16 cellular contexts compared by ENCODE assay signal in genomic region chr12:94793191-94793595, GRCh38.
DNase-seq lines count a peak whose midpoint lies in the region; ATAC-seq, FAIRE-seq and TF ChIP-seq lines count a peak whose summit lies in the region.
"Had no signal": no experiment of that assay in that cellular context is flagged by ENCODE, and none has a peak within 500 bp of the region (broad histone marks: within the 10 kb centered on the region; RNA-seq: fewer than 3 reads in every experiment).

No MANE protein-coding gene starts in this region.

- H3K9me3 ChIP-seq in NT2/D1 (ENCODE audit: insufficient read depth, low read length) (no peaks in the 10 kb centered on the region), ovary (no peaks in the 10 kb centered on the region)

- DNase-seq in GM23338 (ENCODE audit: low spot score), result peak; percentile 40
- peak; percentile 32 for DNase-seq in NT2/D1 (ENCODE audit: low read depth, low spot score)
- DNase-seq in foreskin keratinocyte, result peak; percentile 32 to 60
- peak in 3 of 5 donors; percentile 16 to 43 (median 29) for DNase-seq in ovary
- DNase-seq in osteocyte (ENCODE audit: extremely low spot score, unreplicated experiment), result no peak
- no peak for DNase-seq in NCI-H774 (lab: John Stamatoyannopoulos, UW)
- no peak for DNase-seq in D721Med (ENCODE audit: insufficient read length, low spot score)
- no peak for DNase-seq in NCI-H187 (lab: John Stamatoyannopoulos, UW)
- DNase-seq: activated CD4-positive, alpha-beta T cell treated with anti-CD3 and anti-CD28 coated beads, Interleukin-2, amount 50 U/mL, for 48 hours; amniotic stem cell; KG1; NCI-H1436; occipital lobe; T-helper 9 cell had no signal

- no peaks in the 10 kb centered on the region for H4K20me1 ChIP-seq in GM23338 (replicated peaks; ENCODE audit: insufficient read depth)

- no peak for FAIRE-seq in D721Med (lab: Jason Lieb, UNC)
- FAIRE-seq: H54 had no signal

- H3K9me3 Mint-ChIP-seq in GM23338, result no peaks in the 10 kb centered on the region
- H3K9me3 Mint-ChIP-seq in osteocyte (ENCODE audit: unreplicated experiment), result no peaks in the 10 kb centered on the region

- H2AFZ ChIP-seq in GM23338, result peak overlapping the region; percentile 3; the same call in 1 of the 2 replicates

- no peak for TF ChIP-seq POLR2A in ovary (IDR thresholded peaks at IDR 0.05)

- H3K9me2 ChIP-seq in GM23338 (ENCODE audit: insufficient read depth), result no peaks in the 10 kb centered on the region

- H3K27me3 Mint-ChIP-seq in GM23338 (ENCODE audit: insufficient read depth, low read depth, poor library complexity), result peaks cover 3% of the 10 kb centered on the region
- peaks cover 15% of the 10 kb centered on the region for H3K27me3 Mint-ChIP-seq in osteocyte (ENCODE audit: unreplicated experiment)

- H3F3A ChIP-seq in GM23338 (replicated peaks; ENCODE audit: low read depth), result no peaks in the 10 kb centered on the region

- H3K27me3 ChIP-seq in GM23338 (ENCODE audit: insufficient read depth), result no peaks in the 10 kb centered on the region
- no peaks in the 10 kb centered on the region for H3K27me3 ChIP-seq in NT2/D1 (ENCODE audit: insufficient read depth, insufficient read length)
- H3K27me3 ChIP-seq in foreskin keratinocyte, result no peaks in the 10 kb centered on the region
- H3K27me3 ChIP-seq in ovary, result no peaks in the 10 kb centered on the region

- H3K27ac ChIP-seq in GM23338 (ENCODE audit: low read depth) (no peak overlapping the region; the same call in 1 of the 2 replicates), foreskin keratinocyte (no peak overlapping the region), ovary (peak overlapping the region in 1 of 2 donors; percentile 59)
- H3K27ac ChIP-seq: coronary artery had no signal

- no peak overlapping the region for H3K4me2 ChIP-seq in GM23338

- TF ChIP-seq EP300 in ovary (IDR thresholded peaks at IDR 0.05), result no peak

- H3K36me3 Mint-ChIP-seq in GM23338 (ENCODE audit: low read depth) (no peaks in the 10 kb centered on the region), osteocyte (ENCODE audit: unreplicated experiment) (no peaks in the 10 kb centered on the region)

- H3K4me1 Mint-ChIP-seq in GM23338, result peaks cover 20% of the 10 kb centered on the region
- peaks cover 22% of the 10 kb centered on the region for H3K4me1 Mint-ChIP-seq in osteocyte (ENCODE audit: unreplicated experiment)

- H3K27ac Mint-ChIP-seq in GM23338 (no peak overlapping the region), osteocyte (ENCODE audit: unreplicated experiment) (no peak overlapping the region)

- H3K4me3 ChIP-seq in GM23338, result no peak overlapping the region
- no peak overlapping the region for H3K4me3 ChIP-seq in NT2/D1 (ENCODE audit: insufficient read length, low read depth)
- H3K4me3 ChIP-seq in ovary, result no peak overlapping the region
- H3K4me3 ChIP-seq: coronary artery had no signal

- H3K36me3 ChIP-seq in GM23338 (ENCODE audit: insufficient read depth), result no peaks in the 10 kb centered on the region
- H3K36me3 ChIP-seq in NT2/D1 (ENCODE audit: insufficient read depth, insufficient read length, low read length), result no peaks in the 10 kb centered on the region
- no peaks in the 10 kb centered on the region for H3K36me3 ChIP-seq in ovary

- intact Hi-C loops in ovary (cut with DNase I), result no loop called here

- 15 to 30% (median 17%) methylated on average over 10 of the region's 10 CpGs for WGBS in ovary, 3 donors

- ATAC-seq in GM23338 (peak; percentile 71), foreskin keratinocyte (peak; percentile 66)

- no peaks in the 10 kb centered on the region for H3K79me2 ChIP-seq in GM23338 (replicated peaks; ENCODE audit: insufficient read depth)

- H3K4me1 ChIP-seq in GM23338 (ENCODE audit: insufficient read depth) (no peaks in the 10 kb centered on the region), NT2/D1 (ENCODE audit: insufficient read depth, insufficient read length) (peaks cover 3% of the 10 kb centered on the region), foreskin keratinocyte (peaks cover 10% of the 10 kb centered on the region), ovary (ENCODE audit: insufficient read depth) (peaks cover 1% of the 10 kb centered on the region)

- TF ChIP-seq CTCF in GM23338 (conservative IDR thresholded peaks at IDR 0.05; ENCODE audit: low read depth in 2 of 2) (no peak), foreskin keratinocyte (conservative IDR thresholded peaks at IDR 0.05) (peak; percentile 5), ovary (IDR thresholded peaks at IDR 0.05) (no peak), osteocyte (IDR thresholded peaks at IDR 0.05) (no peak), D721Med (IDR thresholded peaks at IDR 0.05; ENCODE audit: insufficient read depth, missing control alignments) (no peak)

- H3K9ac ChIP-seq in NT2/D1 (ENCODE audit: insufficient read length, low read depth), result peak overlapping the region; percentile 16

- no peak overlapping the region for H3K4me3 Mint-ChIP-seq in GM23338
- H3K4me3 Mint-ChIP-seq in osteocyte (ENCODE audit: unreplicated experiment), result no peak overlapping the region

TF ChIP-seq in GM23338, 12 proteins besides CTCF, POLR2A, EP300 and RAD21 (continues in another document):
- no peak for TF ChIP-seq ZNF114 (CRISPR knock-in tag; IDR thresholded peaks at IDR 0.05)
- no peak for TF ChIP-seq ETS1 (IDR thresholded peaks at IDR 0.05)
- no peak for TF ChIP-seq STAT1 (IDR thresholded peaks at IDR 0.05; ENCODE audit: unreplicated experiment)
- TF ChIP-seq POLR2AphosphoS5 (IDR thresholded peaks at IDR 0.05; ENCODE audit: low read depth), result no peak
- TF ChIP-seq NANOG (IDR thresholded peaks at IDR 0.05; ENCODE audit: borderline replicate concordance), result no peak
- no peak for TF ChIP-seq ZNF462 (CRISPR knock-in tag; IDR thresholded peaks at IDR 0.05)

Comparison
In these comparisons a context has a peak if more than half of its experiments do, and no peak if none do; other contexts are left out.
1. DNase-seq: peak in GM23338 (single experiment), NT2/D1 (single experiment), foreskin keratinocyte (2 of 2) and ovary (3 of 5); none in osteocyte (single experiment), NCI-H774 (single experiment), D721Med (single experiment) and NCI-H187 (0 of 2).